ENCODE assay signal across 1 cellular context in genomic region chr20:46407671-46407996, GRCh38.
TF ChIP-seq lines count a peak whose summit lies in the region.

No MANE protein-coding gene starts in this region.

TF ChIP-seq in HepG2, 621 proteins besides CTCF, POLR2A, EP300 and RAD21 (continued from another document):
- TF ChIP-seq PATZ1 (CRISPR knock-in tag; IDR thresholded peaks at IDR 0.05) = 0 out of 2 replicates have a peak, but pooled peaks have one; percentile 14
- no peak for TF ChIP-seq MEF2D (CRISPR knock-in tag; IDR thresholded peaks at IDR 0.05)
- TF ChIP-seq, protein P1, sequence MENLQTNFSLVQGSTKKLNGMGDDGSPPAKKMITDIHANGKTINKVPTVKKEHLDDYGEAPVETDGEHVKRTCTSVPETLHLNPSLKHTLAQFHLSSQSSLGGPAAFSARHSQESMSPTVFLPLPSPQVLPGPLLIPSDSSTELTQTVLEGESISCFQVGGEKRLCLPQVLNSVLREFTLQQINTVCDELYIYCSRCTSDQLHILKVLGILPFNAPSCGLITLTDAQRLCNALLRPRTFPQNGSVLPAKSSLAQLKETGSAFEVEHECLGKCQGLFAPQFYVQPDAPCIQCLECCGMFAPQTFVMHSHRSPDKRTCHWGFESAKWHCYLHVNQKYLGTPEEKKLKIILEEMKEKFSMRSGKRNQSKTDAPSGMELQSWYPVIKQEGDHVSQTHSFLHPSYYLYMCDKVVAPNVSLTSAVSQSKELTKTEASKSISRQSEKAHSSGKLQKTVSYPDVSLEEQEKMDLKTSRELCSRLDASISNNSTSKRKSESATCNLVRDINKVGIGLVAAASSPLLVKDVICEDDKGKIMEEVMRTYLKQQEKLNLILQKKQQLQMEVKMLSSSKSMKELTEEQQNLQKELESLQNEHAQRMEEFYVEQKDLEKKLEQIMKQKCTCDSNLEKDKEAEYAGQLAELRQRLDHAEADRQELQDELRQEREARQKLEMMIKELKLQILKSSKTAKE (CRISPR knock-in tag; IDR thresholded peaks at IDR 0.05; ENCODE audit: borderline replicate concordance) = no peak
- TF ChIP-seq THRA (CRISPR knock-in tag; IDR thresholded peaks at IDR 0.05; ENCODE audit: borderline replicate concordance) = no peak
- 0 out of 2 replicates have a peak, but pooled peaks have one; percentile 30 for TF ChIP-seq CREB1 (IDR thresholded peaks at IDR 0.05)
- TF ChIP-seq CREB1 (CRISPR knock-in tag; IDR thresholded peaks at IDR 0.05) = no peak
- peak; percentile 37; the same call in 1 of the 2 replicates for TF ChIP-seq ZNF629 (CRISPR knock-in tag; conservative IDR thresholded peaks at IDR 0.05)
- TF ChIP-seq ZNF607 (CRISPR knock-in tag; IDR thresholded peaks at IDR 0.05; ENCODE audit: borderline replicate concordance) = 0 out of 2 replicates have a peak, but pooled peaks have one; percentile 6
